Comparison of ENCODE assay signal across 23 cellular contexts in the genomic region with DNA sequence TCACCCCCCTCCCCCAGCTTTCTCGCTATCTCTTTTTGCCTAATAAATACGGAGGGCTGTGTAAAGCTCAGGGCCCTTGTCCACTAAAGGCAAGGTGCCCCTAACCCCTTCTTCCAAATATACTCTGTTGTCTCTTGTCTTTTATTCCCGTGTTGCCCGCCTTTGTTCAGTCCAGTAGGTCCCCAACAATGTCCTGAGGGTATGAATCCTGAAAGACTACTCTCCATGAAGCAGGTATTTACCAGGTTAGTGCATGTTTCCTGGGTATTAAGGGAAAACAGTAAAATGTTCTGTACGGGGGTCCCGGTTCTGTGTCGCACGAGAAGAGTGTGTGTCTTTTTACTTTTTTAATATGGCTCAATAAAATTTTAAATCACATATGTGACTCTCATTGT.
"Had no signal": no experiment of that assay in that cellular context is flagged by ENCODE, and none has a peak within 500 bp of the region (broad histone marks: within the 10 kb centered on the region; RNA-seq: fewer than 3 reads in every experiment).

No MANE protein-coding gene starts in this region.

- H3K27ac Mint-ChIP-seq: activated B cell treated with CpG ODN at 0.5 μM for 24 hours; activated CD4-positive, alpha-beta T cell treated with anti-CD3 and anti-CD28 coated beads for 36 hours; activated naive CD4-positive, alpha-beta T cell treated with anti-CD3 and anti-CD28 coated beads, Interleukin-2, amount 10 ng/mL, durations not matched to agents 7 days and 5 days; stimulated activated effector memory CD8-positive, alpha-beta T cell treated with anti-CD3 and anti-CD28 coated beads, Interleukin-12 subunit alpha, Interleukin-12 subunit beta, amount 100 ng/mL, for 72 hours; stimulated activated naive CD8-positive, alpha-beta T cell treated with anti-CD3 and anti-CD28 coated beads, Interleukin-15, amount 100 ng/mL, for 72 hours; T-helper 1 cell treated with Interleukin-12 subunit alpha and Interleukin-12 subunit beta and Interleukin-4 antibody, amounts not matched to agents 30 μg/mL and 1 μg/mL, for 36 hours had no signal

- H3K27me3 ChIP-seq: ascending aorta, breast epithelium, right lobe of liver, vagina had no signal

- H3K36me3 ChIP-seq: adrenal gland, ascending aorta, breast epithelium, gastroesophageal sphincter, heart left ventricle, right lobe of liver, transverse colon, vagina had no signal

- H3K9me3 Mint-ChIP-seq: activated B cell treated with CpG ODN at 0.5 μM for 24 hours; activated naive CD4-positive, alpha-beta T cell treated with anti-CD3 and anti-CD28 coated beads, Interleukin-2, amount 10 ng/mL, durations not matched to agents 7 days and 5 days; activated T-cell treated with anti-CD3 and anti-CD28 coated beads, Interleukin-2, amount 50 U/mL, for 4 hours; central memory CD8-positive, alpha-beta T cell; stimulated activated effector memory CD8-positive, alpha-beta T cell treated with anti-CD3 and anti-CD28 coated beads, Interleukin-12 subunit alpha, Interleukin-12 subunit beta, amount 100 ng/mL, for 72 hours; stimulated activated naive CD8-positive, alpha-beta T cell treated with anti-CD3 and anti-CD28 coated beads, Interleukin-15, amount 100 ng/mL, for 72 hours; T-helper 1 cell treated with Interleukin-12 subunit alpha and Interleukin-12 subunit beta and Interleukin-4 antibody, amounts not matched to agents 30 μg/mL and 1 μg/mL, for 36 hours had no signal

- ATAC-seq: activated CD4-positive, alpha-beta T cell treated with anti-CD3 and anti-CD28 coated beads for 36 hours; activated T-cell treated with anti-CD3 and anti-CD28 coated beads, Interleukin-2, amount 50 U/mL, for 4 hours; gastroesophageal sphincter; heart left ventricle; stimulated activated effector memory CD8-positive, alpha-beta T cell treated with anti-CD3 and anti-CD28 coated beads, Interleukin-12 subunit alpha, Interleukin-12 subunit beta, amount 100 ng/mL, for 72 hours; stimulated activated naive CD8-positive, alpha-beta T cell treated with anti-CD3 and anti-CD28 coated beads, Interleukin-15, amount 100 ng/mL, for 72 hours had no signal

- H3K9me3 ChIP-seq: adrenal gland, ascending aorta, breast epithelium, gastroesophageal sphincter, heart left ventricle, right lobe of liver, transverse colon, vagina had no signal

- H3K36me3 Mint-ChIP-seq: activated naive CD4-positive, alpha-beta T cell treated with anti-CD3 and anti-CD28 coated beads, Interleukin-2, amount 10 ng/mL, durations not matched to agents 7 days and 5 days; stimulated activated effector memory CD8-positive, alpha-beta T cell treated with anti-CD3 and anti-CD28 coated beads, Interleukin-12 subunit alpha, Interleukin-12 subunit beta, amount 100 ng/mL, for 72 hours had no signal

- H3K4me3 Mint-ChIP-seq: activated B cell treated with CpG ODN at 0.5 μM for 24 hours; activated CD4-positive, alpha-beta T cell treated with anti-CD3 and anti-CD28 coated beads for 36 hours; activated naive CD4-positive, alpha-beta T cell treated with anti-CD3 and anti-CD28 coated beads, Interleukin-2, amount 10 ng/mL, durations not matched to agents 7 days and 5 days; activated T-cell treated with anti-CD3 and anti-CD28 coated beads, Interleukin-2, amount 50 U/mL, for 4 hours; central memory CD8-positive, alpha-beta T cell; stimulated activated effector memory CD8-positive, alpha-beta T cell treated with anti-CD3 and anti-CD28 coated beads, Interleukin-12 subunit alpha, Interleukin-12 subunit beta, amount 100 ng/mL, for 72 hours; T-helper 1 cell treated with Interleukin-12 subunit alpha and Interleukin-12 subunit beta and Interleukin-4 antibody, amounts not matched to agents 30 μg/mL and 1 μg/mL, for 36 hours had no signal

- DNase-seq: activated B cell treated with CpG ODN at 0.5 μM for 24 hours; activated CD4-positive, alpha-beta T cell treated with anti-CD3 and anti-CD28 coated beads for 36 hours; activated CD4-positive, alpha-beta T cell treated with anti-CD3 and anti-CD28 coated beads, Interleukin-2, amount 50 U/mL, for 4 hours; activated CD8-positive, alpha-beta memory T cell treated with anti-CD3 and anti-CD28 coated beads, Interleukin-2, amount 50 U/mL, for 48 hours; activated effector memory CD4-positive, alpha-beta T cell treated with anti-CD3 and anti-CD28 coated beads, Interleukin-2, amount 50 U/mL, for 16 hours; activated naive CD4-positive, alpha-beta T cell treated with anti-CD3 and anti-CD28 coated beads, Interleukin-2, amount 10 ng/mL, durations not matched to agents 7 days and 5 days; activated T-cell treated with anti-CD3 and anti-CD28 coated beads, Interleukin-2, amount 50 U/mL, for 4 hours; heart left ventricle; stimulated activated CD4-positive, alpha-beta T cell treated with anti-CD3 and anti-CD28 coated beads, Interleukin-2, amount 100 ng/mL, for 24 hours; stimulated activated naive CD8-positive, alpha-beta T cell treated with anti-CD3 and anti-CD28 coated beads, Interleukin-15, amount 100 ng/mL, for 72 hours; transverse colon had no signal

- H3K27ac ChIP-seq: adrenal gland, ascending aorta, gastroesophageal sphincter, heart left ventricle, skin epidermis, vagina had no signal

- H3K4me1 Mint-ChIP-seq: central memory CD8-positive, alpha-beta T cell; stimulated activated effector memory CD8-positive, alpha-beta T cell treated with anti-CD3 and anti-CD28 coated beads, Interleukin-12 subunit alpha, Interleukin-12 subunit beta, amount 100 ng/mL, for 72 hours had no signal

- H3K4me3 ChIP-seq: adrenal gland, ascending aorta, gastroesophageal sphincter, skin epidermis, transverse colon, vagina had no signal

- FAIRE-seq: colon, islet of Langerhans had no signal
